21 cellular contexts compared by ENCODE assay signal in genomic region chr1:91720044-91720443, GRCh38.
"Had no signal": no experiment of that assay in that cellular context is flagged by ENCODE, and none has a peak within 500 bp of the region (broad histone marks: within the 10 kb centered on the region; RNA-seq: fewer than 3 reads in every experiment).

No MANE protein-coding gene starts in this region.

- H3K4me1 Mint-ChIP-seq: memory B cell had no signal

- H3K4me3 Mint-ChIP-seq: memory B cell, mesothelial cell of epicardium, nephron had no signal

- DNase-seq: cerebellar nuclear complex; dermis blood vessel endothelial cell; foreskin melanocyte; heart right ventricle; hypothalamus; islet precursor cell; lower lobe of right lung; psoas muscle; sigmoid colon; stimulated activated CD4-positive, alpha-beta T cell treated with anti-CD3 and anti-CD28 coated beads, Interleukin-2, amount 100 ng/mL, for 48 hours; stimulated activated naive CD4-positive, alpha-beta T cell treated with Interleukin-2 at 50 U/mL for 16 hours; tibial artery; upper lobe of left lung had no signal

- H3K9me3 ChIP-seq: heart right ventricle, lower lobe of right lung, neutrophil, psoas muscle, sigmoid colon, tibial artery, upper lobe of left lung, vagina had no signal

- ATAC-seq: left lobe of liver, lower lobe of right lung, psoas muscle had no signal

- H3K36me3 ChIP-seq: neutrophil had no signal

- FAIRE-seq: colon had no signal

- H3K36me3 Mint-ChIP-seq: memory B cell had no signal

- H3K27ac Mint-ChIP-seq: memory B cell, mesothelial cell of epicardium, nephron had no signal

- H3K4me3 ChIP-seq: heart right ventricle, lower lobe of right lung, psoas muscle, sigmoid colon, skin epidermis, tibial artery, upper lobe of left lung, vagina had no signal

- H3K27me3 ChIP-seq: heart right ventricle, neutrophil, sigmoid colon, tibial artery, upper lobe of left lung, vagina had no signal

- H3K27ac ChIP-seq: lower lobe of right lung, neutrophil, psoas muscle, tibial artery, vagina had no signal

- H3K9me3 Mint-ChIP-seq: memory B cell, mesothelial cell of epicardium, nephron had no signal
